Comparison of ENCODE assay signal across 7 cellular contexts in genomic region chr1:112674440-112674985, GRCh38. TPM values are rescaled to one million over a fixed set of nuclear protein-coding genes. Genes with fewer than 3 reads are reported as not detected.
DNase-seq lines count a peak whose midpoint lies in the region; ATAC-seq and TF ChIP-seq lines count a peak whose summit lies in the region.

A gene with protein sequence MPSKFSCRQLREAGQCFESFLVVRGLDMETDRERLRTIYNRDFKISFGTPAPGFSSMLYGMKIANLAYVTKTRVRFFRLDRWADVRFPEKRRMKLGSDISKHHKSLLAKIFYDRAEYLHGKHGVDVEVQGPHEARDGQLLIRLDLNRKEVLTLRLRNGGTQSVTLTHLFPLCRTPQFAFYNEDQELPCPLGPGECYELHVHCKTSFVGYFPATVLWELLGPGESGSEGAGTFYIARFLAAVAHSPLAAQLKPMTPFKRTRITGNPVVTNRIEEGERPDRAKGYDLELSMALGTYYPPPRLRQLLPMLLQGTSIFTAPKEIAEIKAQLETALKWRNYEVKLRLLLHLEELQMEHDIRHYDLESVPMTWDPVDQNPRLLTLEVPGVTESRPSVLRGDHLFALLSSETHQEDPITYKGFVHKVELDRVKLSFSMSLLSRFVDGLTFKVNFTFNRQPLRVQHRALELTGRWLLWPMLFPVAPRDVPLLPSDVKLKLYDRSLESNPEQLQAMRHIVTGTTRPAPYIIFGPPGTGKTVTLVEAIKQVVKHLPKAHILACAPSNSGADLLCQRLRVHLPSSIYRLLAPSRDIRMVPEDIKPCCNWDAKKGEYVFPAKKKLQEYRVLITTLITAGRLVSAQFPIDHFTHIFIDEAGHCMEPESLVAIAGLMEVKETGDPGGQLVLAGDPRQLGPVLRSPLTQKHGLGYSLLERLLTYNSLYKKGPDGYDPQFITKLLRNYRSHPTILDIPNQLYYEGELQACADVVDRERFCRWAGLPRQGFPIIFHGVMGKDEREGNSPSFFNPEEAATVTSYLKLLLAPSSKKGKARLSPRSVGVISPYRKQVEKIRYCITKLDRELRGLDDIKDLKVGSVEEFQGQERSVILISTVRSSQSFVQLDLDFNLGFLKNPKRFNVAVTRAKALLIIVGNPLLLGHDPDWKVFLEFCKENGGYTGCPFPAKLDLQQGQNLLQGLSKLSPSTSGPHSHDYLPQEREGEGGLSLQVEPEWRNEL (plus strand): TSS chr1:112674659. CDS start chr1:112674913, 254 bp downstream.

- H3K36me3 Mint-ChIP-seq in chondrocyte (ENCODE audit: low read depth) = peaks cover 17% of the 10 kb centered on the region

- peak; percentile 56 for ATAC-seq in GM18517 (IDR thresholded peaks at IDR 0.05; ENCODE audit: unreplicated experiment)
- peak; percentile 65 for ATAC-seq in HG03045 (IDR thresholded peaks at IDR 0.05; ENCODE audit: unreplicated experiment)

- peak within 1 kb of the TSS; percentile 98 for H3K27ac Mint-ChIP-seq in chondrocyte (ENCODE audit: unreplicated experiment)

- no peak for TF ChIP-seq CTCF in chondrocyte (IDR thresholded peaks at IDR 0.05)

- peaks cover 34% of the 10 kb centered on the region for H3K4me1 Mint-ChIP-seq in chondrocyte (ENCODE audit: low read depth)

- H3K4me3 Mint-ChIP-seq in chondrocyte (ENCODE audit: unreplicated experiment) = peak within 1 kb of the TSS; percentile 91

- H3K9me3 Mint-ChIP-seq in chondrocyte (ENCODE audit: low read depth) = no peaks in the 10 kb centered on the region

- DNase-seq in NCI-H2196 (lab: John Stamatoyannopoulos, UW; ENCODE audit: unreplicated experiment) (peak; percentile 79), chondrocyte (ENCODE audit: low spot score) (peak; percentile 92), kidney tubule cell (ENCODE audit: low spot score) (peak; percentile 83)
- peak; percentile 66 for DNase-seq in activated CD4-positive, CD25-positive, alpha-beta regulatory T cell treated with anti-CD3 and anti-CD28 coated beads, Interleukin-2, amount 50 U/mL, for 72 hours
- DNase-seq in stimulated activated CD4-positive, alpha-beta T cell treated with anti-CD3 and anti-CD28 coated beads, Interleukin-1b, Interleukin-23, amount 100 ng/mL, for 4 hours (ENCODE audit: low read depth in 2 of 2) = peak; percentile 25 to 29

- H3K27me3 Mint-ChIP-seq in chondrocyte (ENCODE audit: low read depth) = no peaks in the 10 kb centered on the region

RNA-seq across cellular contexts. Expression of the gene that starts here (rescaled TPM):
- 40.8 to 59.6 TPM (median 45.9 TPM) in 3 replicates for total RNA-seq in chondrocyte

Comparison
In these comparisons a context has a peak if more than half of its experiments do, and no peak if none do; other contexts are left out.
1. Peak in every context shown above with its lines: DNase-seq and ATAC-seq.
2. DNase-seq: peak in every context shown above with its lines; median percentile 92 in chondrocyte; 83 in kidney tubule cell; 79 in NCI-H2196; 66 in activated CD4-positive, CD25-positive, alpha-beta regulatory T cell treated with anti-CD3 and anti-CD28 coated beads, Interleukin-2, amount 50 U/mL, for 72 hours; 27 in stimulated activated CD4-positive, alpha-beta T cell treated with anti-CD3 and anti-CD28 coated beads, Interleukin-1b, Interleukin-23, amount 100 ng/mL, for 4 hours.